20 cellular contexts compared by ENCODE assay signal in genomic region chr4:117474987-117475386, GRCh38.
"Had no signal": no experiment of that assay in that cellular context is flagged by ENCODE, and none has a peak within 500 bp of the region (broad histone marks: within the 10 kb centered on the region; RNA-seq: fewer than 3 reads in every experiment).

No MANE protein-coding gene starts in this region.

- H3K4me1 Mint-ChIP-seq: naive thymus-derived CD4-positive, alpha-beta T cell; stimulated activated naive CD8-positive, alpha-beta T cell treated with anti-CD3 and anti-CD28 coated beads, Interleukin-15, amount 100 ng/mL, for 72 hours had no signal

- H3K27me3 Mint-ChIP-seq: naive thymus-derived CD4-positive, alpha-beta T cell; stimulated activated naive B cell treated with anti-CD40 and anti-IgM and Interleukin-4, amounts not matched to agents 10 μg/mL and 1 μg/mL and 100 μg/mL, for 72 hours; stimulated activated naive CD8-positive, alpha-beta T cell treated with anti-CD3 and anti-CD28 coated beads, Interleukin-15, amount 100 ng/mL, for 72 hours had no signal

- H3K4me3 ChIP-seq: dorsolateral prefrontal cortex, esophagus muscularis mucosa, gastroesophageal sphincter, lung, testis, tibial nerve had no signal

- H3K27ac Mint-ChIP-seq: naive thymus-derived CD4-positive, alpha-beta T cell; nephron progenitor cell; stimulated activated naive B cell treated with anti-CD40 and anti-IgM and Interleukin-4, amounts not matched to agents 10 μg/mL and 1 μg/mL and 100 μg/mL, for 72 hours; stimulated activated naive CD8-positive, alpha-beta T cell treated with anti-CD3 and anti-CD28 coated beads, Interleukin-15, amount 100 ng/mL, for 72 hours had no signal

- H3K9me3 Mint-ChIP-seq: stimulated activated naive CD8-positive, alpha-beta T cell treated with anti-CD3 and anti-CD28 coated beads, Interleukin-15, amount 100 ng/mL, for 72 hours had no signal

- H3K9me3 ChIP-seq: esophagus muscularis mucosa, gastroesophageal sphincter, neutrophil, testis had no signal

- FAIRE-seq: kidney had no signal

- DNase-seq: cortex of kidney; dorsolateral prefrontal cortex; effector CD8-positive, alpha-beta T cell; glutamatergic neuron; kidney; left cardiac atrium; left ventricle myocardium superior; naive thymus-derived CD4-positive, alpha-beta T cell; nephron progenitor cell; stimulated activated CD4-positive, alpha-beta T cell treated with anti-CD3 and anti-CD28 coated beads, Interleukin-2, amount 100 ng/mL, for 24 hours; stimulated activated CD4-positive, alpha-beta T cell treated with anti-CD3 and anti-CD28 coated beads, Interleukin-4, amount 100 ng/mL, for 4 hours; stimulated activated naive B cell treated with anti-CD40 and anti-IgM and Interleukin-4, amounts not matched to agents 10 μg/mL and 1 μg/mL and 100 μg/mL, for 72 hours; stimulated activated naive CD8-positive, alpha-beta T cell treated with anti-CD3 and anti-CD28 coated beads, Interleukin-15, amount 100 ng/mL, for 72 hours; testis had no signal

- H3K4me1 ChIP-seq: esophagus muscularis mucosa, gastroesophageal sphincter, testis, tibial nerve had no signal

- H3K27ac ChIP-seq: dorsolateral prefrontal cortex, esophagus muscularis mucosa, gastroesophageal sphincter, neutrophil, testis, tibial nerve had no signal

- ATAC-seq: gastroesophageal sphincter; left cardiac atrium; left ventricle myocardium superior; naive thymus-derived CD4-positive, alpha-beta T cell; sciatic nerve; stimulated activated naive B cell treated with anti-CD40 and anti-IgM and Interleukin-4, amounts not matched to agents 10 μg/mL and 1 μg/mL and 100 μg/mL, for 72 hours; stimulated activated naive CD8-positive, alpha-beta T cell treated with anti-CD3 and anti-CD28 coated beads, Interleukin-15, amount 100 ng/mL, for 72 hours had no signal

- H3K36me3 ChIP-seq: esophagus muscularis mucosa, gastroesophageal sphincter, neutrophil, tibial nerve had no signal

- H3K36me3 Mint-ChIP-seq: naive thymus-derived CD4-positive, alpha-beta T cell; stimulated activated naive B cell treated with anti-CD40 and anti-IgM and Interleukin-4, amounts not matched to agents 10 μg/mL and 1 μg/mL and 100 μg/mL, for 72 hours had no signal

- H3K27me3 ChIP-seq: dorsolateral prefrontal cortex, esophagus muscularis mucosa, gastroesophageal sphincter, neutrophil, testis, tibial nerve had no signal

- H3K4me3 Mint-ChIP-seq: naive thymus-derived CD4-positive, alpha-beta T cell; nephron progenitor cell; stimulated activated naive B cell treated with anti-CD40 and anti-IgM and Interleukin-4, amounts not matched to agents 10 μg/mL and 1 μg/mL and 100 μg/mL, for 72 hours; stimulated activated naive CD8-positive, alpha-beta T cell treated with anti-CD3 and anti-CD28 coated beads, Interleukin-15, amount 100 ng/mL, for 72 hours had no signal
